37 cellular contexts compared by ENCODE assay signal in the genomic region with DNA sequence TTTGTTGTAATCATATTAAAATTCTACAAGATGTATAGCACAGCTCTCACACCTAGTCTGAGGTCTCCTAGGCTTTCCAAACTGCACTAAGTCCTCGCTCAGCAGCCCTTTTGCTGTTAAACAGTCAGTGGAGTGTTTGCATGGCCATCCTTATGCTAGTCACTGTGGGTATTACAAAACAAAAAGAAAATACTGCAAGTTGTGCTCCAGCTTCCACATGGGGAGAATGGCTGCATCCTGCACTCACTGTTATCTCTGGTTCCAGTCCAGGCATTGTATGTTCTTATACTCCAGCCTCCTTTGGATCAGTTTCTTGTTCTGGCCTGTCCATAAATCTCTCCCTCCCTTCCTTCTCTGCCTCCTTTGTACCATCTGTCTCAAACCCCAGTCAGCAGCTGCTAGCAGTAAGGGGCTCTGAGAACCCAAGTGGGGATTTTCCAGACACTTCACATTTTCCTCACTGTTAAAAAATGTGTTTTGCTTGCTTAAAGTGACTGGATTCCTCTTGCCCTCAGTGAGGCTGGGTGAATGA. TPM values are rescaled to one million over a fixed set of nuclear protein-coding genes. Genes with fewer than 3 reads are reported as not detected.
"Had no signal": no experiment of that assay in that cellular context is flagged by ENCODE, and none has a peak within 500 bp of the region (broad histone marks: within the 10 kb centered on the region; RNA-seq: fewer than 3 reads in every experiment).

No MANE protein-coding gene starts in this region.

- H3K27ac Mint-ChIP-seq: effector memory CD8-positive, alpha-beta T cell; memory B cell; naive B cell; stimulated activated memory B cell treated with anti-CD40 and anti-IgM and Interleukin-4, amounts not matched to agents 10 μg/mL and 1 μg/mL and 100 μg/mL, for 72 hours; type B pancreatic cell had no signal

- H3K27me3 Mint-ChIP-seq: stimulated activated memory B cell treated with anti-CD40 and anti-IgM and Interleukin-4, amounts not matched to agents 10 μg/mL and 1 μg/mL and 100 μg/mL, for 72 hours; type B pancreatic cell had no signal

- H3K79me2 ChIP-seq: hepatocyte had no signal

- H3K9me3 Mint-ChIP-seq: effector memory CD8-positive, alpha-beta T cell; memory B cell; naive B cell; stimulated activated memory B cell treated with anti-CD40 and anti-IgM and Interleukin-4, amounts not matched to agents 10 μg/mL and 1 μg/mL and 100 μg/mL, for 72 hours; type B pancreatic cell had no signal

- FAIRE-seq: endometrium, islet of Langerhans had no signal

- H3K4me3 ChIP-seq: gastrocnemius medialis, hepatocyte, lung, mucosa of descending colon, ovary, sigmoid colon, spleen, testis, tibial artery had no signal

- H3K36me3 ChIP-seq: gastrocnemius medialis, ovary, sigmoid colon, spleen, tibial artery had no signal

- H3K36me3 Mint-ChIP-seq: memory B cell; naive B cell; stimulated activated memory B cell treated with anti-CD40 and anti-IgM and Interleukin-4, amounts not matched to agents 10 μg/mL and 1 μg/mL and 100 μg/mL, for 72 hours; type B pancreatic cell had no signal

- ATAC-seq: effector memory CD8-positive, alpha-beta T cell; gastrocnemius medialis; mucosa of descending colon; stimulated activated memory B cell treated with anti-CD40 and anti-IgM and Interleukin-4, amounts not matched to agents 10 μg/mL and 1 μg/mL and 100 μg/mL, for 72 hours; stimulated activated naive CD8-positive, alpha-beta T cell treated with anti-CD3 and anti-CD28 coated beads, Interleukin-15, Interleukin-2, amounts not matched to agents 100 U/mL and 50 U/mL, for 24 hours had no signal

- H3K27me3 ChIP-seq: hepatocyte, ovary, testis, tibial artery had no signal

- H3K4me2 ChIP-seq: hepatocyte had no signal

- H3K27ac ChIP-seq: gastrocnemius medialis, hepatocyte, ovary, sigmoid colon, spleen, testis, tibial artery had no signal

- DNase-seq: caudate nucleus; cerebellar nuclear complex; cortex of kidney; effector memory CD8-positive, alpha-beta T cell; foreskin fibroblast; gastrocnemius medialis; head of caudate nucleus; left cardiac atrium; mucosa of descending colon; naive B cell; occipital lobe; ovary; retina; sigmoid colon; spleen; stimulated activated CD4-positive, alpha-beta T cell treated with anti-CD3 and anti-CD28 coated beads, Interleukin-4, amount 100 ng/mL, for 4 hours; stimulated activated naive CD8-positive, alpha-beta T cell treated with anti-CD3 and anti-CD28 coated beads, Interleukin-15, Interleukin-2, amounts not matched to agents 100 U/mL and 50 U/mL, for 24 hours; substantia nigra; testis; tibial artery had no signal

- H3K9me3 ChIP-seq: gastrocnemius medialis, mucosa of descending colon, ovary, sigmoid colon, spleen, testis, tibial artery had no signal

- H3K4me1 Mint-ChIP-seq: memory B cell; naive B cell; stimulated activated memory B cell treated with anti-CD40 and anti-IgM and Interleukin-4, amounts not matched to agents 10 μg/mL and 1 μg/mL and 100 μg/mL, for 72 hours had no signal

- H3K4me3 Mint-ChIP-seq: effector memory CD8-positive, alpha-beta T cell; memory B cell; naive B cell; stimulated activated memory B cell treated with anti-CD40 and anti-IgM and Interleukin-4, amounts not matched to agents 10 μg/mL and 1 μg/mL and 100 μg/mL, for 72 hours; type B pancreatic cell had no signal

- H3K4me1 ChIP-seq: gastrocnemius medialis, sigmoid colon, spleen, testis, tibial artery had no signal

- H2AFZ ChIP-seq: hepatocyte had no signal

RNA-seq across cellular contexts. Expression of gene BMP15, which starts 38.5 kb away (rescaled TPM):
- total RNA-seq: dermis microvascular lymphatic vessel endothelial cell, gastrocnemius medialis, glomerular endothelial cell, hepatocyte, kidney epithelial cell, left cardiac atrium, liver, mucosa of descending colon, occipital lobe, ovary, posterior vena cava, pulmonary artery endothelial cell, sigmoid colon, skeletal muscle tissue, spleen, testis, urinary bladder had no signal
- polyA plus RNA-seq: esophagus, hepatocyte, liver, neural cell, sigmoid colon, spleen, urinary bladder had no signal
